In genomic region chr6:154276810-154277577, GRCh38 we compare ENCODE assay signal across 8 cellular contexts.
DNase-seq lines count a peak whose midpoint lies in the region; ATAC-seq and TF ChIP-seq lines count a peak whose summit lies in the region.

No MANE protein-coding gene starts in this region.

- CTCF ChIA-PET in GM10248 (lab: Yijun Ruan, JAX): interaction anchor here (0.6 to 5.2 kb wide), 27 partner anchors 8 to 155 kb away, joined by 3 to 54 read pairs (median 4); no protein-coding TSS in a partner anchor

- H3K36me3 ChIP-seq in ACC112 (ENCODE audit: insufficient read depth, low read length): no peaks in the 10 kb centered on the region
- H3K36me3 ChIP-seq in right atrium auricular region: no peaks in the 10 kb centered on the region

- H3K9me3 ChIP-seq in right atrium auricular region: no peaks in the 10 kb centered on the region

- peak; percentile 77 for ATAC-seq in HG02798 (IDR thresholded peaks at IDR 0.05; ENCODE audit: poor library complexity, unreplicated experiment)

- POLR2A ChIA-PET in GM10248 (lab: Yijun Ruan, JAX): no interaction called here

- H3K27ac Mint-ChIP-seq in activated T-helper 1 cell treated with anti-CD3 and anti-CD28 coated beads, Interleukin-12 subunit alpha, Interleukin-12 subunit beta, Interleukin-2, Interleukin-4 antibody, amounts not matched to agents 30 ng/mL and 10 ng/mL and 1 ng/mL, durations not matched to agents 14 hours and 24 hours and 36 hours: peak overlapping the region; percentile 74
- peak overlapping the region; percentile 82 for H3K27ac Mint-ChIP-seq in stimulated activated naive CD8-positive, alpha-beta T cell treated with anti-CD3 and anti-CD28 coated beads, Interleukin-15, Interleukin-2, amounts not matched to agents 100 ng/mL and 50 ng/mL, for 24 hours

- H3K9me3 Mint-ChIP-seq in activated T-helper 1 cell treated with anti-CD3 and anti-CD28 coated beads, Interleukin-12 subunit alpha, Interleukin-12 subunit beta, Interleukin-2, Interleukin-4 antibody, amounts not matched to agents 30 ng/mL and 10 ng/mL and 1 ng/mL, durations not matched to agents 14 hours and 24 hours and 36 hours: no peaks in the 10 kb centered on the region
- H3K9me3 Mint-ChIP-seq in stimulated activated naive CD8-positive, alpha-beta T cell treated with anti-CD3 and anti-CD28 coated beads, Interleukin-15, Interleukin-2, amounts not matched to agents 100 ng/mL and 50 ng/mL, for 24 hours: no peaks in the 10 kb centered on the region

- H3K4me3 ChIP-seq in ACC112 (ENCODE audit: low read depth, low read length) (peak overlapping the region; percentile 64), right atrium auricular region (no peak overlapping the region)

- H3K27me3 Mint-ChIP-seq in activated T-helper 1 cell treated with anti-CD3 and anti-CD28 coated beads, Interleukin-12 subunit alpha, Interleukin-12 subunit beta, Interleukin-2, Interleukin-4 antibody, amounts not matched to agents 30 ng/mL and 10 ng/mL and 1 ng/mL, durations not matched to agents 14 hours and 24 hours and 36 hours (ENCODE audit: insufficient read depth): peaks cover 18% of the 10 kb centered on the region
- no peaks in the 10 kb centered on the region for H3K27me3 Mint-ChIP-seq in stimulated activated naive CD8-positive, alpha-beta T cell treated with anti-CD3 and anti-CD28 coated beads, Interleukin-15, Interleukin-2, amounts not matched to agents 100 ng/mL and 50 ng/mL, for 24 hours

- H3K27me3 ChIP-seq in ACC112 (ENCODE audit: insufficient read depth, low read length) (no peaks in the 10 kb centered on the region; the same call in 1 of the 2 replicates), right atrium auricular region (no peaks in the 10 kb centered on the region)

- no peaks in the 10 kb centered on the region for H3K79me2 ChIP-seq in ACC112 (ENCODE audit: control insufficient read depth, insufficient read depth, low read length, unreplicated experiment)

- H3K4me1 ChIP-seq in ACC112 (ENCODE audit: control insufficient read depth, insufficient read depth, low read length, unreplicated experiment): no peaks in the 10 kb centered on the region
- H3K4me1 ChIP-seq in right atrium auricular region: peaks cover 0 to 9% of the 10 kb centered on the region in 2 donors

- H3K4me1 Mint-ChIP-seq in activated T-helper 1 cell treated with anti-CD3 and anti-CD28 coated beads, Interleukin-12 subunit alpha, Interleukin-12 subunit beta, Interleukin-2, Interleukin-4 antibody, amounts not matched to agents 30 ng/mL and 10 ng/mL and 1 ng/mL, durations not matched to agents 14 hours and 24 hours and 36 hours (ENCODE audit: low read depth): peaks cover 23% of the 10 kb centered on the region
- H3K4me1 Mint-ChIP-seq in stimulated activated naive CD8-positive, alpha-beta T cell treated with anti-CD3 and anti-CD28 coated beads, Interleukin-15, Interleukin-2, amounts not matched to agents 100 ng/mL and 50 ng/mL, for 24 hours (ENCODE audit: low read depth): peaks cover 42% of the 10 kb centered on the region

- H2AFZ ChIP-seq in ACC112 (ENCODE audit: low read length, unreplicated experiment): peak overlapping the region; percentile 91

- DNase-seq in GM10248 (ENCODE audit: extremely low spot score) (peak; percentile 50), NCI-H2081 treated with DMSO at 0.1 percent for 48 hours (lab: John Stamatoyannopoulos, UW) (peak; percentile 31), right atrium auricular region (ENCODE audit: low spot score) (no peak)
- no peak for DNase-seq in activated T-helper 1 cell treated with anti-CD3 and anti-CD28 coated beads, Interleukin-12 subunit alpha, Interleukin-12 subunit beta, Interleukin-2, Interleukin-4 antibody, amounts not matched to agents 30 ng/mL and 10 ng/mL and 1 ng/mL, durations not matched to agents 14 hours and 24 hours and 36 hours (ENCODE audit: low spot score)
- DNase-seq in activated effector memory CD4-positive, alpha-beta T cell treated with Interleukin-2 at 50 U/mL for 16 hours: no peak

- H3K36me3 Mint-ChIP-seq in activated T-helper 1 cell treated with anti-CD3 and anti-CD28 coated beads, Interleukin-12 subunit alpha, Interleukin-12 subunit beta, Interleukin-2, Interleukin-4 antibody, amounts not matched to agents 30 ng/mL and 10 ng/mL and 1 ng/mL, durations not matched to agents 14 hours and 24 hours and 36 hours (ENCODE audit: low read depth): no peaks in the 10 kb centered on the region
- H3K36me3 Mint-ChIP-seq in stimulated activated naive CD8-positive, alpha-beta T cell treated with anti-CD3 and anti-CD28 coated beads, Interleukin-15, Interleukin-2, amounts not matched to agents 100 ng/mL and 50 ng/mL, for 24 hours (ENCODE audit: low read depth): no peaks in the 10 kb centered on the region

- TF ChIP-seq CTCF in GM10248 (IDR thresholded peaks at IDR 0.05; ENCODE audit: control extremely low read depth, extremely low read depth, low read depth, missing control alignments): peak; percentile 54
- peak; percentile 41 to 76 for TF ChIP-seq CTCF in right atrium auricular region (IDR thresholded peaks at IDR 0.05)

- intact Hi-C loops in activated T-helper 1 cell treated with anti-CD3 and anti-CD28 coated beads, Interleukin-12 subunit alpha, Interleukin-12 subunit beta, Interleukin-2, Interleukin-4 antibody, amounts not matched to agents 30 ng/mL and 10 ng/mL and 1 ng/mL, durations not matched to agents 14 hours and 24 hours and 36 hours (cut with micrococcal nuclease): loop anchor here (1.0 to 5.0 kb wide), 8 partner anchors 11 to 398 kb away; no protein-coding TSS in a partner anchor

- peak overlapping the region; percentile 65 for H3K4me3 Mint-ChIP-seq in activated T-helper 1 cell treated with anti-CD3 and anti-CD28 coated beads, Interleukin-12 subunit alpha, Interleukin-12 subunit beta, Interleukin-2, Interleukin-4 antibody, amounts not matched to agents 30 ng/mL and 10 ng/mL and 1 ng/mL, durations not matched to agents 14 hours and 24 hours and 36 hours
- H3K4me3 Mint-ChIP-seq in stimulated activated naive CD8-positive, alpha-beta T cell treated with anti-CD3 and anti-CD28 coated beads, Interleukin-15, Interleukin-2, amounts not matched to agents 100 ng/mL and 50 ng/mL, for 24 hours: peak overlapping the region; percentile 61

- H3K27ac ChIP-seq in ACC112 (ENCODE audit: low read depth, low read length) (no peak overlapping the region), right atrium auricular region (no peak overlapping the region)

Comparison
In these comparisons a context has a peak if more than half of its experiments do, and no peak if none do; other contexts are left out.
1. DNase-seq: peak in GM10248 (single experiment) and NCI-H2081 treated with DMSO at 0.1 percent for 48 hours (single experiment); none in activated T-helper 1 cell treated with anti-CD3 and anti-CD28 coated beads, Interleukin-12 subunit alpha, Interleukin-12 subunit beta, Interleukin-2, Interleukin-4 antibody, amounts not matched to agents 30 ng/mL and 10 ng/mL and 1 ng/mL, durations not matched to agents 14 hours and 24 hours and 36 hours (single experiment), right atrium auricular region (single experiment) and activated effector memory CD4-positive, alpha-beta T cell treated with Interleukin-2 at 50 U/mL for 16 hours (single experiment).